Comparison of ENCODE assay signal across 15 cellular contexts in genomic region chr6:37600287-37600916, GRCh38.
"Had no signal": no experiment of that assay in that cellular context is flagged by ENCODE, and none has a peak within 500 bp of the region (broad histone marks: within the 10 kb centered on the region; RNA-seq: fewer than 3 reads in every experiment).

No MANE protein-coding gene starts in this region.

- H3K4me1 ChIP-seq: colonic mucosa, gastroesophageal sphincter, left ventricle myocardium inferior, testis, upper lobe of right lung had no signal

- DNase-seq: activated CD4-positive, alpha-beta T cell treated with anti-CD3 and anti-CD28 coated beads, Interleukin-2, amount 10 ng/mL, durations not matched to agents 7 days and 5 days; activated CD4-positive, CD25-positive, alpha-beta regulatory T cell; activated CD8-positive, alpha-beta memory T cell treated with anti-CD3 and anti-CD28 coated beads for 24 hours; activated naive CD4-positive, alpha-beta T cell treated with Interleukin-2 at 50 U/mL for 16 hours; colonic mucosa; effector CD8-positive, alpha-beta T cell; left ventricle myocardium inferior; stimulated activated CD4-positive, alpha-beta T cell treated with anti-CD3 and anti-CD28 coated beads, Interleukin-12 subunit alpha, Interleukin-12 subunit beta, amount 100 ng/mL, for 4 hours; stimulated activated naive CD8-positive, alpha-beta T cell treated with anti-CD3 and anti-CD28 coated beads, Interleukin-15, Interleukin-2, amounts not matched to agents 100 U/mL and 50 U/mL, for 24 hours; testis; upper lobe of right lung had no signal

- H3K9me3 Mint-ChIP-seq: activated CD4-positive, alpha-beta T cell treated with anti-CD3 and anti-CD28 coated beads, Interleukin-2, amount 10 ng/mL, durations not matched to agents 7 days and 5 days; memory B cell had no signal

- H3K9me3 ChIP-seq: colonic mucosa, gastroesophageal sphincter, left ventricle myocardium inferior, testis, upper lobe of right lung had no signal

- H3K36me3 ChIP-seq: colonic mucosa, gastroesophageal sphincter, left ventricle myocardium inferior, upper lobe of right lung had no signal

- H3K27me3 ChIP-seq: colonic mucosa, testis, upper lobe of right lung had no signal

- H3K36me3 Mint-ChIP-seq: memory B cell had no signal

- H3K27ac Mint-ChIP-seq: activated CD4-positive, alpha-beta T cell treated with anti-CD3 and anti-CD28 coated beads, Interleukin-2, amount 10 ng/mL, durations not matched to agents 7 days and 5 days; memory B cell; nephron had no signal

- H3K27ac ChIP-seq: colonic mucosa, gastroesophageal sphincter, left ventricle myocardium inferior, testis, upper lobe of right lung had no signal

- H3K4me1 Mint-ChIP-seq: activated CD4-positive, alpha-beta T cell treated with anti-CD3 and anti-CD28 coated beads, Interleukin-2, amount 10 ng/mL, durations not matched to agents 7 days and 5 days; nephron had no signal

- H3K4me3 Mint-ChIP-seq: activated CD4-positive, alpha-beta T cell treated with anti-CD3 and anti-CD28 coated beads, Interleukin-2, amount 10 ng/mL, durations not matched to agents 7 days and 5 days; memory B cell; nephron had no signal

- H3K4me3 ChIP-seq: colonic mucosa, gastroesophageal sphincter, left ventricle myocardium inferior, testis, upper lobe of right lung had no signal

- ATAC-seq: gastroesophageal sphincter; sciatic nerve; stimulated activated naive CD8-positive, alpha-beta T cell treated with anti-CD3 and anti-CD28 coated beads, Interleukin-15, Interleukin-2, amounts not matched to agents 100 U/mL and 50 U/mL, for 24 hours; upper lobe of right lung had no signal
